8 cellular contexts compared by ENCODE assay signal in the genomic region with DNA sequence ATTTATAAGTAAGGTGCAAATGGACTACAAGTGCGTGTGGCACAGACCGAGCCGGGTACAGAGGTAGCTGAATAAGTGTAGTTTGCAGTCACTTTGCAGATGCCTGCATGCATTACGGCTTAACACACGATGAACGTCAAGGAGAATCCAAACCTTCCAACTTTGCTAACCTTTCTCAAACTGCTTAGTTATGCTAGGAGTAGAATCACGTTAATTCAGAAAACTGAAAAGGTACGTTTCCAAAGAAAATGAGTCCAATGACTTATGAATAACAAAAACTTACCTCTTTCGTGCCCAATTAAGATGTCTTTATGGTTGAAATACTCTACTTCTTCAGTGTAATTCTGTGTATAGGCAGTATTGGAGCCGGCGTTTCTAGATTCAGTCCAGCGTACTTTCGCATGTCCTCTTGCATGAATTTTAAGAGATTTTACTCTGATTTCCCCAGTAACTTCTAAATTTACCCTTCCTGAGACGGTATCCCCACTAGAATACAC. TPM values are rescaled to one million over a fixed set of nuclear protein-coding genes. Genes with fewer than 3 reads are reported as not detected.
A peak's percentile ranks its signal among the peaks of the same experiment; 100 is the strongest.
DNase-seq lines count a peak whose midpoint lies in the region; ATAC-seq and TF ChIP-seq lines count a peak whose summit lies in the region.

No MANE protein-coding gene starts in this region.

- in situ Hi-C loops in GM13976 (cut with MboI; ENCODE audit: low sequenced_read_pairs, unreplicated experiment): loop anchor here (10.0 to 25.0 kb wide), 2 partner anchors 158 to 520 kb away; no protein-coding TSS in a partner anchor

- H3K36me3 Mint-ChIP-seq in activated naive CD8-positive, alpha-beta T cell: peaks cover 3% of the 10 kb centered on the region

- H3K36me3 ChIP-seq in A673 (ENCODE audit: insufficient read depth, low read length, poor library complexity, severe bottlenecking): peaks cover 12% of the 10 kb centered on the region
- peaks cover 2% of the 10 kb centered on the region for H3K36me3 ChIP-seq in rectal smooth muscle tissue (ENCODE audit: control insufficient read depth, insufficient read depth, low read length)

- POLR2A ChIA-PET in A673 (lab: Charles Lee; ENCODE audit: low non-redundant PET): interaction anchor here (0.7 to 1.2 kb wide), 3 partner anchors 142 to 237 kb away, joined by 3 to 4 read pairs (median 3); no protein-coding TSS in a partner anchor

- H3K4me1 ChIP-seq in A673 (ENCODE audit: insufficient read depth, low read length, poor library complexity, severe bottlenecking) (peaks cover 27% of the 10 kb centered on the region), rectal smooth muscle tissue (ENCODE audit: control insufficient read depth, insufficient read depth, low read length) (peaks cover 25% of the 10 kb centered on the region)

- CTCF ChIA-PET in A673 (lab: Charles Lee): interaction anchor here (0.5 to 1.1 kb wide), 3 partner anchors 35 to 450 kb away, joined by 3 to 4 read pairs (median 3); no protein-coding TSS in a partner anchor

- H3K9me3 ChIP-seq in A673 (ENCODE audit: low read depth, low read length, poor library complexity, severe bottlenecking): no peaks in the 10 kb centered on the region

- ATAC-seq in left ventricle myocardium superior: peak; percentile 10
- ATAC-seq in GM18867 (IDR thresholded peaks at IDR 0.05; ENCODE audit: unreplicated experiment): no peak

- TF ChIP-seq CTCF in A673 (conservative IDR thresholded peaks at IDR 0.05; ENCODE audit: low read depth, low read length): no peak
- no peak for TF ChIP-seq CTCF in GM13976 (IDR thresholded peaks at IDR 0.05; ENCODE audit: borderline replicate concordance, control extremely low read depth, extremely low read depth, insufficient read depth, missing control alignments)

- no peaks in the 10 kb centered on the region for H3K9me3 Mint-ChIP-seq in activated naive CD8-positive, alpha-beta T cell (ENCODE audit: low read depth)

- intact Hi-C loops in A673 (cut with micrococcal nuclease; ENCODE audit: unreplicated experiment): loop anchor here (2.0 to 10.0 kb wide), 3 partner anchors 170 to 330 kb away; no protein-coding TSS in a partner anchor
- intact Hi-C loops in left ventricle myocardium superior (cut with micrococcal nuclease): no loop called here

- H3K4me1 Mint-ChIP-seq in activated naive CD8-positive, alpha-beta T cell (ENCODE audit: low read depth): peaks cover 30% of the 10 kb centered on the region

- DNase-seq in A673 (ENCODE audit: low spot score) (peak; percentile 62), GM13976 (ENCODE audit: low spot score) (peak; percentile 4), NOMO-1 treated with dmso at 0.1 percent for 144 hours (lab: John Stamatoyannopoulos, UW; ENCODE audit: unreplicated experiment) (peak; percentile 28), left ventricle myocardium superior (no peak), 8988T (no peak)

- H3K27me3 Mint-ChIP-seq in activated naive CD8-positive, alpha-beta T cell: no peaks in the 10 kb centered on the region

- peak overlapping the region; percentile 96 for H3K9ac ChIP-seq in rectal smooth muscle tissue (ENCODE audit: low read length)

- H3K27ac ChIP-seq in A673 (ENCODE audit: low read depth, low read length, poor library complexity, severe bottlenecking): peak overlapping the region; percentile 88
- peak overlapping the region; percentile 98 for H3K27ac ChIP-seq in rectal smooth muscle tissue (ENCODE audit: low read depth, low read length)

- H3K4me3 ChIP-seq in A673 (ENCODE audit: low read depth, low read length, poor library complexity, severe bottlenecking) (peak overlapping the region; percentile 84), rectal smooth muscle tissue (ENCODE audit: low read length) (peak overlapping the region; percentile 95)

- peak overlapping the region; percentile 98 for H3K27ac Mint-ChIP-seq in activated naive CD8-positive, alpha-beta T cell

- peak overlapping the region; percentile 100 for H3K4me3 Mint-ChIP-seq in activated naive CD8-positive, alpha-beta T cell

- H3K27me3 ChIP-seq in A673 (replicated peaks; ENCODE audit: insufficient read depth, low read depth, low read length, poor library complexity): no peaks in the 10 kb centered on the region
- no peaks in the 10 kb centered on the region for H3K27me3 ChIP-seq in rectal smooth muscle tissue (ENCODE audit: control insufficient read depth, insufficient read depth, low read length)

- BruUV-seq in A673 (replicated peaks; lab: Mats Ljungman, UMichigan): TSS peak; percentile 55

RNA-seq across cellular contexts. Expression of gene ARRDC3, which starts 0.5 kb away (rescaled TPM):
- total RNA-seq in A673 (2021) (41.3 and 46.3 TPM in 2 replicates), left ventricle myocardium superior (16.5 TPM)

Comparison
In these comparisons a context has a peak if more than half of its experiments do, and no peak if none do; other contexts are left out.
1. DNase-seq: peak in A673 (single experiment), GM13976 (single experiment) and NOMO-1 treated with dmso at 0.1 percent for 144 hours (single experiment); none in left ventricle myocardium superior (single experiment) and 8988T (single experiment).